In the genomic region with DNA sequence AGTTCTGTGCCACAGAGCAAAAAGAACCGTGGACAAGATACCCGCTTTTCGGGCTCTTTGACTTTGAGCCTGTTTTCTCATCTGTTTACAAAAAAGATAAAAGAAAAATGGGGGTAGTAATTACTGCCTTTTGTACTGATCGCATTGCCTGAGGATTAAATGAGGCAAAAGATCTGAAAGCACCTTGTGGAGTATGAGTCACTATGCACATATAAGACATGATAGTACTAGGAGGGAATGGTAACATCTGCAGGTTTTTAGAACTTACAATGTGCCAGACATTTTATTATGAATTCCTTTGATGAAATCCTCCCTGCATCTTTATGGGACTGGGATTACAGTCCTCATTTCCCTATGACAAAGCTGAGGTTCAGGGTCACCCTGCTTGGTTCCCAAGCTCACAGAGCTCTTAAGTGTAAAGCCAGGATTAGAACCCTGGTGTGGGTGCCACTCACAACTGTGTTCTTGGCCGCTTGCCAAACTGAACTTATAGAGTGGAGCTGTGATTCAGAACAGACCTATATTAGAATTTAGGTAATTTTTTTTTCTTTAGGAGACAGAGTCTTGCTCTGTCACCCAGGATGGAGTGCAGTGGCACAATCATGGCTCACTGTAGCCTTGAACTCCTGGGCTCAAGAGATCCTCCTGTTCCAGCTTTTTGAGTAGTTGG, we compare ENCODE assay signal across 1 cellular context.
TF ChIP-seq lines count a peak whose summit lies in the region.

No MANE protein-coding gene starts in this region.

TF ChIP-seq in HEK293, 187 proteins besides CTCF, POLR2A, EP300 and RAD21 (continued from another document and continues in another):
- TF ChIP-seq, protein P1, sequence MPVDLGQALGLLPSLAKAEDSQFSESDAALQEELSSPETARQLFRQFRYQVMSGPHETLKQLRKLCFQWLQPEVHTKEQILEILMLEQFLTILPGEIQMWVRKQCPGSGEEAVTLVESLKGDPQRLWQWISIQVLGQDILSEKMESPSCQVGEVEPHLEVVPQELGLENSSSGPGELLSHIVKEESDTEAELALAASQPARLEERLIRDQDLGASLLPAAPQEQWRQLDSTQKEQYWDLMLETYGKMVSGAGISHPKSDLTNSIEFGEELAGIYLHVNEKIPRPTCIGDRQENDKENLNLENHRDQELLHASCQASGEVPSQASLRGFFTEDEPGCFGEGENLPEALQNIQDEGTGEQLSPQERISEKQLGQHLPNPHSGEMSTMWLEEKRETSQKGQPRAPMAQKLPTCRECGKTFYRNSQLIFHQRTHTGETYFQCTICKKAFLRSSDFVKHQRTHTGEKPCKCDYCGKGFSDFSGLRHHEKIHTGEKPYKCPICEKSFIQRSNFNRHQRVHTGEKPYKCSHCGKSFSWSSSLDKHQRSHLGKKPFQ (tag by site-specific recombination; IDR thresholded peaks at IDR 0.05) = no peak; the same call in 1 of the 2 replicates
- TF ChIP-seq ZNF610 (tag by site-specific recombination; IDR thresholded peaks at IDR 0.05; ENCODE audit: borderline replicate concordance) (no peak), SCRT2 (tag by site-specific recombination; IDR thresholded peaks at IDR 0.05) (no peak), ZNF76 (tag by site-specific recombination; IDR thresholded peaks at IDR 0.05; ENCODE audit: borderline replicate concordance, low read depth) (no peak), SP7 (tag by site-specific recombination; IDR thresholded peaks at IDR 0.05) (peak; percentile 96), ZNF404 (tag by site-specific recombination; IDR thresholded peaks at IDR 0.05) (no peak), ZNF600 (tag by site-specific recombination; IDR thresholded peaks at IDR 0.05) (0 out of 2 replicates have a peak, but pooled peaks have one; percentile 13), ZNF777 (tag by site-specific recombination; IDR thresholded peaks at IDR 0.05; ENCODE audit: borderline replicate concordance) (no peak), ZNF473 (tag by site-specific recombination; IDR thresholded peaks at IDR 0.05) (no peak), ZNF654 (tag by site-specific recombination; IDR thresholded peaks at IDR 0.05; ENCODE audit: low read depth) (no peak), ZNF366 (tag by site-specific recombination; conservative IDR thresholded peaks at IDR 0.05) (peak; percentile 52), ZNF558 (tag by site-specific recombination; IDR thresholded peaks at IDR 0.05) (no peak), ZNF24 (tag by site-specific recombination; IDR thresholded peaks at IDR 0.05) (no peak), HOXA7 (CRISPR knock-in tag; IDR thresholded peaks at IDR 0.05; ENCODE audit: borderline replicate concordance) (no peak), ZNF174 (tag by site-specific recombination; IDR thresholded peaks at IDR 0.05) (no peak), PRDM1 (tag by site-specific recombination; IDR thresholded peaks at IDR 0.05) (no peak), FEZF1 (tag by site-specific recombination; IDR thresholded peaks at IDR 0.05) (0 out of 2 replicates have a peak, but pooled peaks have one; percentile 8), ZSCAN23 (tag by site-specific recombination; IDR thresholded peaks at IDR 0.05) (no peak), ZNF274 (IDR thresholded peaks at IDR 0.05; ENCODE audit: low read length) (no peak), ZNF274 (tag by site-specific recombination; IDR thresholded peaks at IDR 0.05; ENCODE audit: borderline replicate concordance) (no peak), KLF9 (tag by site-specific recombination; IDR thresholded peaks at IDR 0.05; ENCODE audit: low read depth) (no peak), ZNF416 (tag by site-specific recombination; IDR thresholded peaks at IDR 0.05) (no peak), ZNF311 (tag by site-specific recombination; IDR thresholded peaks at IDR 0.05; ENCODE audit: borderline replicate concordance) (no peak), WT1 (tag by site-specific recombination; IDR thresholded peaks at IDR 0.05) (peak; percentile 63), ZNF707 (tag by site-specific recombination; IDR thresholded peaks at IDR 0.05) (no peak), ZBTB17 (tag by site-specific recombination; IDR thresholded peaks at IDR 0.05) (peak; percentile 24), ZNF114 (tag by site-specific recombination; IDR thresholded peaks at IDR 0.05) (no peak), ZNF830 (tag by site-specific recombination; IDR thresholded peaks at IDR 0.05; ENCODE audit: low read depth) (no peak; the same call in 1 of the 2 replicates), ZNF302 (tag by site-specific recombination; IDR thresholded peaks at IDR 0.05; ENCODE audit: low read depth) (no peak), RBAK (tag by site-specific recombination; IDR thresholded peaks at IDR 0.05) (no peak), ZNF791 (tag by site-specific recombination; IDR thresholded peaks at IDR 0.05) (no peak), KLF10 (tag by site-specific recombination; IDR thresholded peaks at IDR 0.05) (0 out of 2 replicates have a peak, but pooled peaks have one; percentile 37), ZNF423 (tag by site-specific recombination; IDR thresholded peaks at IDR 0.05) (no peak), MEIS1 (CRISPR knock-in tag; IDR thresholded peaks at IDR 0.05; ENCODE audit: borderline replicate concordance) (no peak), ZNF169 (tag by site-specific recombination; IDR thresholded peaks at IDR 0.05) (no peak), ZBTB21 (tag by site-specific recombination; IDR thresholded peaks at IDR 0.05) (no peak), ZNF211 (tag by site-specific recombination; IDR thresholded peaks at IDR 0.05; ENCODE audit: low read depth) (no peak), ZNF138 (tag by site-specific recombination; IDR thresholded peaks at IDR 0.05; ENCODE audit: borderline replicate concordance) (no peak), ZNF596 (tag by site-specific recombination; IDR thresholded peaks at IDR 0.05) (no peak), ZNF426 (tag by site-specific recombination; IDR thresholded peaks at IDR 0.05) (no peak), ZNF514 (tag by site-specific recombination; IDR thresholded peaks at IDR 0.05) (no peak), ZNF530 (tag by site-specific recombination; IDR thresholded peaks at IDR 0.05; ENCODE audit: low read depth) (no peak), ZNF544 (tag by site-specific recombination; IDR thresholded peaks at IDR 0.05) (no peak; the same call in 1 of the 2 replicates), ZNF768 (tag by site-specific recombination; IDR thresholded peaks at IDR 0.05) (no peak), IKZF3 (tag by site-specific recombination; IDR thresholded peaks at IDR 0.05) (peak; percentile 27; the same call in 1 of the 2 replicates), ZNF155 (tag by site-specific recombination; IDR thresholded peaks at IDR 0.05) (no peak), ZNF629 (tag by site-specific recombination; IDR thresholded peaks at IDR 0.05) (peak; percentile 26; the same call in 1 of the 2 replicates), ZNF239 (tag by site-specific recombination; IDR thresholded peaks at IDR 0.05) (no peak), ZFP37 (tag by site-specific recombination; IDR thresholded peaks at IDR 0.05) (no peak), ZNF121 (tag by site-specific recombination; IDR thresholded peaks at IDR 0.05) (no peak)
- TF ChIP-seq, protein P2, sequence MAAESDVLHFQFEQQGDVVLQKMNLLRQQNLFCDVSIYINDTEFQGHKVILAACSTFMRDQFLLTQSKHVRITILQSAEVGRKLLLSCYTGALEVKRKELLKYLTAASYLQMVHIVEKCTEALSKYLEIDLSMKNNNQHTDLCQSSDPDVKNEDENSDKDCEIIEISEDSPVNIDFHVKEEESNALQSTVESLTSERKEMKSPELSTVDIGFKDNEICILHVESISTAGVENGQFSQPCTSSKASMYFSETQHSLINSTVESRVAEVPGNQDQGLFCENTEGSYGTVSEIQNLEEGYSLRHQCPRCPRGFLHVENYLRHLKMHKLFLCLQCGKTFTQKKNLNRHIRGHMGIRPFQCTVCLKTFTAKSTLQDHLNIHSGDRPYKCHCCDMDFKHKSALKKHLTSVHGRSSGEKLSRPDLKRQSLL (tag by site-specific recombination; IDR thresholded peaks at IDR 0.05) = no peak
- TF ChIP-seq, protein P3, sequence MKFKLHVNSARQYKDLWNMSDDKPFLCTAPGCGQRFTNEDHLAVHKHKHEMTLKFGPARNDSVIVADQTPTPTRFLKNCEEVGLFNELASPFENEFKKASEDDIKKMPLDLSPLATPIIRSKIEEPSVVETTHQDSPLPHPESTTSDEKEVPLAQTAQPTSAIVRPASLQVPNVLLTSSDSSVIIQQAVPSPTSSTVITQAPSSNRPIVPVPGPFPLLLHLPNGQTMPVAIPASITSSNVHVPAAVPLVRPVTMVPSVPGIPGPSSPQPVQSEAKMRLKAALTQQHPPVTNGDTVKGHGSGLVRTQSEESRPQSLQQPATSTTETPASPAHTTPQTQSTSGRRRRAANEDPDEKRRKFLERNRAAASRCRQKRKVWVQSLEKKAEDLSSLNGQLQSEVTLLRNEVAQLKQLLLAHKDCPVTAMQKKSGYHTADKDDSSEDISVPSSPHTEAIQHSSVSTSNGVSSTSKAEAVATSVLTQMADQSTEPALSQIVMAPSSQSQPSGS (tag by site-specific recombination; IDR thresholded peaks at IDR 0.05; ENCODE audit: low read depth) = no peak
- TF ChIP-seq, protein P4, sequence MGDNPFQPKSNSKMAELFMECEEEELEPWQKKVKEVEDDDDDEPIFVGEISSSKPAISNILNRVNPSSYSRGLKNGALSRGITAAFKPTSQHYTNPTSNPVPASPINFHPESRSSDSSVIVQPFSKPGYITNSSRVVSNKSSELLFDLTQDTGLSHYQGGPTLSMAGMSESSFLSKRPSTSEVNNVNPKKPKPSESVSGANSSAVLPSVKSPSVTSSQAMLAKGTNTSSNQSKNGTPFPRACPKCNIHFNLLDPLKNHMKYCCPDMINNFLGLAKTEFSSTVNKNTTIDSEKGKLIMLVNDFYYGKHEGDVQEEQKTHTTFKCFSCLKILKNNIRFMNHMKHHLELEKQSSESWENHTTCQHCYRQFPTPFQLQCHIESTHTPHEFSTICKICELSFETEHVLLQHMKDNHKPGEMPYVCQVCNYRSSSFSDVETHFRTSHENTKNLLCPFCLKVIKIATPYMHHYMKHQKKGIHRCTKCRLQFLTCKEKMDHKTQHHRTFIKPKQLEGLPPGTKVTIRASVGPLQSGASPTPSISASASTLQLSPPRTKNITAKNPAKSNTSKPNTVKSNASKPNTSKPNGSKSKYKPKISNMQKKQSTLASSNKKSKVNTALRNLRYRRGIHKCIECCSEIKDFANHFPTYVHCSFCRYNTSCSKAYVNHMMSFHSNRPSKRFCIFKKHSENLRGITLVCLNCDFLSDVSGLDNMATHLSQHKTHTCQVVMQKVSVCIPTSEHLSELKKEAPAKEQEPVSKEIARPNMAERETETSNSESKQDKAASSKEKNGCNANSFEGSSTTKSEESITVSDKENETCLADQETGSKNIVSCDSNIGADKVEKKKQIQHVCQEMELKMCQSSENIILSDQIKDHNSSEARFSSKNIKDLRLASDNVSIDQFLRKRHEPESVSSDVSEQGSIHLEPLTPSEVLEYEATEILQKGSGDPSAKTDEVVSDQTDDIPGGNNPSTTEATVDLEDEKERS (tag by site-specific recombination; IDR thresholded peaks at IDR 0.05) = no peak
- TF ChIP-seq, protein P5, sequence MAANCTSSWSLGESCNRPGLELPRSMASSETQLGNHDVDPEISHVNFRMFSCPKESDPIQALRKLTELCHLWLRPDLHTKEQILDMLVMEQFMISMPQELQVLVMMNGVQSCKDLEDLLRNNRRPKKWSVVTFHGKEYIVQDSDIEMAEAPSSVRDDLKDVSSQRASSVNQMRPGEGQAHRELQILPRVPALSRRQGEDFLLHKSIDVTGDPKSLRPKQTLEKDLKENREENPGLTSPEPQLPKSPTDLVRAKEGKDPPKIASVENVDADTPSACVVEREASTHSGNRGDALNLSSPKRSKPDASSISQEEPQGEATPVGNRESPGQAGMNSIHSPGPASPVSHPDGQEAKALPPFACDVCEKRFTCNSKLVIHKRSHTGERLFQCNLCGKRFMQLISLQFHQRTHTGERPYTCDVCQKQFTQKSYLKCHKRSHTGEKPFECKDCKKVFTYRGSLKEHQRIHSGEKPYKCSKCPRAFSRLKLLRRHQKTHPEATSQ (tag by site-specific recombination; IDR thresholded peaks at IDR 0.05) = no peak
- TF ChIP-seq, protein P6, sequence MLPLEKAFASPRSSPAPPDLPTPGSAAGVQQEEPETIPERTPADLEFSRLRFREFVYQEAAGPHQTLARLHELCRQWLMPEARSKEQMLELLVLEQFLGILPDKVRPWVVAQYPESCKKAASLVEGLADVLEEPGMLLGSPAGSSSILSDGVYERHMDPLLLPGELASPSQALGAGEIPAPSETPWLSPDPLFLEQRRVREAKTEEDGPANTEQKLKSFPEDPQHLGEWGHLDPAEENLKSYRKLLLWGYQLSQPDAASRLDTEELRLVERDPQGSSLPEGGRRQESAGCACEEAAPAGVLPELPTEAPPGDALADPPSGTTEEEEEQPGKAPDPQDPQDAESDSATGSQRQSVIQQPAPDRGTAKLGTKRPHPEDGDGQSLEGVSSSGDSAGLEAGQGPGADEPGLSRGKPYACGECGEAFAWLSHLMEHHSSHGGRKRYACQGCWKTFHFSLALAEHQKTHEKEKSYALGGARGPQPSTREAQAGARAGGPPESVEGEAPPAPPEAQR (tag by site-specific recombination; IDR thresholded peaks at IDR 0.05) = no peak
- TF ChIP-seq, protein P7, sequence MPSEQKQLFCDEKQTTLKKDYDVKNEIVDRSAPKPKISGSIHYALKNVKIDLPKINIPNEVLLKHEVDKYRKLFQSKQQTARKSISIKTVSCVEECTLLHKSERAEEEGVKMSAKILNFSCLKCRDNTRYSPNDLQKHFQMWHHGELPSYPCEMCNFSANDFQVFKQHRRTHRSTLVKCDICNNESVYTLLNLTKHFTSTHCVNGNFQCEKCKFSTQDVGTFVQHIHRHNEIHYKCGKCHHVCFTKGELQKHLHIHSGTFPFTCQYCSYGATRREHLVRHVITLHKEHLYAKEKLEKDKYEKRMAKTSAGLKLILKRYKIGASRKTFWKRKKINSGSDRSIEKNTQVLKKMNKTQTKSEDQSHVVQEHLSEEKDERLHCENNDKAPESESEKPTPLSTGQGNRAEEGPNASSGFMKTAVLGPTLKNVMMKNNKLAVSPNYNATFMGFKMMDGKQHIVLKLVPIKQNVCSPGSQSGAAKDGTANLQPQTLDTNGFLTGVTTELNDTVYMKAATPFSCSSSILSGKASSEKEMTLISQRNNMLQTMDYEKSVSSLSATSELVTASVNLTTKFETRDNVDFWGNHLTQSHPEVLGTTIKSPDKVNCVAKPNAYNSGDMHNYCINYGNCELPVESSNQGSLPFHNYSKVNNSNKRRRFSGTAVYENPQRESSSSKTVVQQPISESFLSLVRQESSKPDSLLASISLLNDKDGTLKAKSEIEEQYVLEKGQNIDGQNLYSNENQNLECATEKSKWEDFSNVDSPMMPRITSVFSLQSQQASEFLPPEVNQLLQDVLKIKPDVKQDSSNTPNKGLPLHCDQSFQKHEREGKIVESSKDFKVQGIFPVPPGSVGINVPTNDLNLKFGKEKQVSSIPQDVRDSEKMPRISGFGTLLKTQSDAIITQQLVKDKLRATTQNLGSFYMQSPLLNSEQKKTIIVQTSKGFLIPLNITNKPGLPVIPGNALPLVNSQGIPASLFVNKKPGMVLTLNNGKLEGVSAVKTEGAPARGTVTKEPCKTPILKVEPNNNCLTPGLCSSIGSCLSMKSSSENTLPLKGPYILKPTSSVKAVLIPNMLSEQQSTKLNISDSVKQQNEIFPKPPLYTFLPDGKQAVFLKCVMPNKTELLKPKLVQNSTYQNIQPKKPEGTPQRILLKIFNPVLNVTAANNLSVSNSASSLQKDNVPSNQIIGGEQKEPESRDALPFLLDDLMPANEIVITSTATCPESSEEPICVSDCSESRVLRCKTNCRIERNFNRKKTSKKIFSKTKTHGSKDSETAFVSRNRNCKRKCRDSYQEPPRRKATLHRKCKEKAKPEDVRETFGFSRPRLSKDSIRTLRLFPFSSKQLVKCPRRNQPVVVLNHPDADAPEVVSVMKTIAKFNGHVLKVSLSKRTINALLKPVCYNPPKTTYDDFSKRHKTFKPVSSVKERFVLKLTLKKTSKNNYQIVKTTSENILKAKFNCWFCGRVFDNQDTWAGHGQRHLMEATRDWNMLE (tag by site-specific recombination; conservative IDR thresholded peaks at IDR 0.05; ENCODE audit: low read depth) = no peak
